Comparison of ENCODE assay signal across 1 cellular context in genomic region chr7:128099204-128099671, GRCh38.
TF ChIP-seq lines count a peak whose summit lies in the region.

No MANE protein-coding gene starts in this region.

TF ChIP-seq in K562, 482 proteins besides CTCF, POLR2A, EP300 and RAD21 (continued from another document):
- TF ChIP-seq HIVEP1 (CRISPR knock-in tag; IDR thresholded peaks at IDR 0.05) (no peak), SOX6 (IDR thresholded peaks at IDR 0.05) (peak; percentile 90), NRF1 (conservative IDR thresholded peaks at IDR 0.05 in 1 of 2, IDR thresholded peaks at IDR 0.05 in 1 of 2) (peak in 1 of 2 experiments; percentile 37; a peak in 1 of 4 replicates), ZNF134 (CRISPR knock-in tag; conservative IDR thresholded peaks at IDR 0.05) (no peak), ZNF41 (CRISPR knock-in tag; conservative IDR thresholded peaks at IDR 0.05) (no peak), LEF1 (IDR thresholded peaks at IDR 0.05) (peak; percentile 42; the same call in 1 of the 2 replicates), TCF7L2 (IDR thresholded peaks at IDR 0.05; ENCODE audit: low read depth, low read length) (no peak), MTA2 (IDR thresholded peaks at IDR 0.05; ENCODE audit: low read depth) (peak; percentile 79), CBFA2T3 (IDR thresholded peaks at IDR 0.05) (peak; percentile 78), MAFG (tag; conservative IDR thresholded peaks at IDR 0.05) (peak; percentile 51; the same call in 1 of the 2 replicates), SMARCB1 (IDR thresholded peaks at IDR 0.05; ENCODE audit: insufficient read length, low read depth) (no peak), CHD1 (IDR thresholded peaks at IDR 0.05; ENCODE audit: low read length) (no peak), THRA (IDR thresholded peaks at IDR 0.05) (no peak), PKNOX1 (IDR thresholded peaks at IDR 0.05) (peak; percentile 27; the same call in 1 of the 2 replicates), ZNF584 (CRISPR knock-in tag; IDR thresholded peaks at IDR 0.05; ENCODE audit: low read depth) (0 out of 2 replicates have a peak, but pooled peaks have one; percentile 47), REST (CRISPR knock-in tag; IDR thresholded peaks at IDR 0.05; ENCODE audit: low read depth) (no peak), POLR2B (IDR thresholded peaks at IDR 0.05; ENCODE audit: low read depth, partially characterized antibody) (no peak), SMAD3 (CRISPR knock-in tag; conservative IDR thresholded peaks at IDR 0.05) (no peak), MCM3 (IDR thresholded peaks at IDR 0.05) (no peak), ZNF592 (IDR thresholded peaks at IDR 0.05) (peak; percentile 83; the same call in 1 of the 2 replicates), NFE2 (IDR thresholded peaks at IDR 0.05; ENCODE audit: low read depth) (peak; percentile 56; the same call in 1 of the 2 replicates), ZNF655 (CRISPR knock-in tag; IDR thresholded peaks at IDR 0.05) (no peak), FOXJ2 (tag; IDR thresholded peaks at IDR 0.05) (peak; percentile 82), ETS1 (conservative IDR thresholded peaks at IDR 0.05; ENCODE audit: control insufficient read depth, low read depth, low read length) (no peak), CREB5 (CRISPR knock-in tag; IDR thresholded peaks at IDR 0.05) (no peak), ATF3 (IDR thresholded peaks at IDR 0.05) (peak; percentile 96), ATF3 (CRISPR knock-in tag; conservative IDR thresholded peaks at IDR 0.05) (0 out of 2 replicates have a peak, but pooled peaks have one; percentile 46), CREM (IDR thresholded peaks at IDR 0.05; ENCODE audit: low read depth) (peak; percentile 48; the same call in 1 of the 2 replicates), HMGN3 (IDR thresholded peaks at IDR 0.05; ENCODE audit: borderline replicate concordance, extremely low read depth, insufficient read length, low read depth, low read length) (no peak), MAFF (IDR thresholded peaks at IDR 0.05; ENCODE audit: low read length) (peak; percentile 9; the same call in 1 of the 2 replicates)
